Comparison of ENCODE assay signal across 25 cellular contexts in genomic region chr12:19002192-19002591, GRCh38.
DNase-seq lines count a peak whose midpoint lies in the region; ATAC-seq and TF ChIP-seq lines count a peak whose summit lies in the region.
"Had no signal": no experiment of that assay in that cellular context is flagged by ENCODE, and none has a peak within 500 bp of the region (broad histone marks: within the 10 kb centered on the region; RNA-seq: fewer than 3 reads in every experiment).

No MANE protein-coding gene starts in this region.

- H3K79me2 ChIP-seq in HCT116 (ENCODE audit: insufficient read depth, low read length) (no peaks in the 10 kb centered on the region), fibroblast of lung (ENCODE audit: control insufficient read depth, insufficient read depth, low read length) (no peaks in the 10 kb centered on the region)

- H3K9me3 ChIP-seq in HCT116 (ENCODE audit: control insufficient read depth in 1 of 2, insufficient read depth in 1 of 2, low read depth in 1 of 2, low read length in 2 of 2), result no peaks in the 10 kb centered on the region
- no peaks in the 10 kb centered on the region for H3K9me3 ChIP-seq in fibroblast of lung (ENCODE audit: control insufficient read depth, insufficient read depth, low read depth, low read length)
- no peaks in the 10 kb centered on the region for H3K9me3 ChIP-seq in CD8-positive, alpha-beta T cell (ENCODE audit: low read length)
- H3K9me3 ChIP-seq: sigmoid colon, thoracic aorta, vagina had no signal

- H3K4me3 ChIP-seq in HCT116 (replicated peaks in 1 of 2; ENCODE audit: low read depth in 1 of 2, low read length in 2 of 2) (no peak overlapping the region), fibroblast of lung (replicated peaks in 1 of 4; ENCODE audit: control extremely low read depth in 1 of 4, insufficient read depth in 1 of 4, low read depth in 3 of 4, low read length in 4 of 4) (no peak overlapping the region)
- H3K4me3 ChIP-seq in CD8-positive, alpha-beta T cell (ENCODE audit: low read depth, low read length), result no peak overlapping the region
- H3K4me3 ChIP-seq: dorsolateral prefrontal cortex, GM12878, sigmoid colon, thoracic aorta, vagina had no signal

- no peaks in the 10 kb centered on the region for H4K20me1 ChIP-seq in HCT116 (ENCODE audit: insufficient read depth)
- no peaks in the 10 kb centered on the region for H4K20me1 ChIP-seq in fibroblast of lung (ENCODE audit: control insufficient read depth, extremely low read depth, insufficient read depth, low read length)

- TF ChIP-seq CTCF in HCT116 (IDR thresholded peaks at IDR 0.05 in 2 of 3, conservative IDR thresholded peaks at IDR 0.05 in 1 of 3; ENCODE audit: borderline replicate concordance in 1 of 3, insufficient read depth in 1 of 3, low read depth in 2 of 3, low read length in 2 of 3) (no peak), fibroblast of lung (conservative IDR thresholded peaks at IDR 0.05 in 1 of 2, IDR thresholded peaks at IDR 0.05 in 1 of 2; ENCODE audit: low read depth in 1 of 2, low read length in 2 of 2) (no peak)
- TF ChIP-seq CTCF in CD8-positive, alpha-beta T cell (IDR thresholded peaks at IDR 0.05), result no peak

- RAD21 ChIA-PET in HCT116 (lab: Charles Lee; ENCODE audit: low non-redundant PET in 1 of 2, low total read pairs in 2 of 2, uncharacterized antibody in 2 of 2, unreplicated experiment in 2 of 2), result no interaction called here

- H3K36me3 Mint-ChIP-seq in CD8-positive, alpha-beta T cell, result no peaks in the 10 kb centered on the region
- H3K36me3 Mint-ChIP-seq: activated naive CD8-positive, alpha-beta T cell treated with anti-CD3 and anti-CD28 coated beads, Interleukin-2, amount 10 ng/mL, durations not matched to agents 7 days and 5 days had no signal

- no peaks in the 10 kb centered on the region for H3K9me2 ChIP-seq in HCT116 (ENCODE audit: insufficient read depth)

- no peak for TF ChIP-seq POLR2A in HCT116 (IDR thresholded peaks at IDR 0.05; ENCODE audit: borderline replicate concordance, extremely low read depth, insufficient read depth, insufficient read length)

- POLR2A ChIA-PET in HCT116 (lab: Charles Lee), result no interaction called here
- POLR2A ChIA-PET in CD8-positive, alpha-beta T cell (lab: Charles Lee), result no interaction called here

- no peaks in the 10 kb centered on the region for H3K27me3 Mint-ChIP-seq in CD8-positive, alpha-beta T cell (ENCODE audit: low read depth)
- H3K27me3 Mint-ChIP-seq: activated naive CD8-positive, alpha-beta T cell treated with anti-CD3 and anti-CD28 coated beads, Interleukin-2, amount 10 ng/mL, durations not matched to agents 7 days and 5 days; central memory CD8-positive, alpha-beta T cell had no signal

- H3K9me3 Mint-ChIP-seq in CD8-positive, alpha-beta T cell, result peaks cover 2% of the 10 kb centered on the region
- H3K9me3 Mint-ChIP-seq: activated naive CD8-positive, alpha-beta T cell treated with anti-CD3 and anti-CD28 coated beads, Interleukin-2, amount 10 ng/mL, durations not matched to agents 7 days and 5 days; central memory CD8-positive, alpha-beta T cell had no signal

- no peaks in the 10 kb centered on the region for H3K27me3 ChIP-seq in HCT116 (ENCODE audit: insufficient read depth, low read length)
- no peaks in the 10 kb centered on the region for H3K27me3 ChIP-seq in fibroblast of lung (ENCODE audit: control insufficient read depth, insufficient read depth, low read length)
- no peaks in the 10 kb centered on the region for H3K27me3 ChIP-seq in CD8-positive, alpha-beta T cell (ENCODE audit: insufficient read depth, low read length)
- H3K27me3 ChIP-seq: sigmoid colon, vagina had no signal

- H3K4me1 Mint-ChIP-seq in CD8-positive, alpha-beta T cell (ENCODE audit: low read depth), result no peaks in the 10 kb centered on the region
- H3K4me1 Mint-ChIP-seq: activated naive CD8-positive, alpha-beta T cell treated with anti-CD3 and anti-CD28 coated beads, Interleukin-2, amount 10 ng/mL, durations not matched to agents 7 days and 5 days; central memory CD8-positive, alpha-beta T cell had no signal

- H3K36me3 ChIP-seq in HCT116 (ENCODE audit: control insufficient read depth in 1 of 2, insufficient read depth in 2 of 2, low read length in 2 of 2) (no peaks in the 10 kb centered on the region), fibroblast of lung (ENCODE audit: control insufficient read depth, insufficient read depth, low read length) (no peaks in the 10 kb centered on the region)
- H3K36me3 ChIP-seq in CD8-positive, alpha-beta T cell (ENCODE audit: insufficient read depth, low read length), result no peaks in the 10 kb centered on the region
- H3K36me3 ChIP-seq: sigmoid colon, thoracic aorta, vagina had no signal

- H2AFZ ChIP-seq in HCT116 (ENCODE audit: low read depth, low read length, poor library complexity, severe bottlenecking), result no peak overlapping the region
- no peak overlapping the region for H2AFZ ChIP-seq in fibroblast of lung (ENCODE audit: low read length)

- in situ Hi-C loops in SK-MEL-5 (cut with HindIII; ENCODE audit: low pct_unique_long_range_greater_than_20kb, low sequenced_read_pairs), result no loop called here

- TF ChIP-seq RAD21 in HCT116 (IDR thresholded peaks at IDR 0.05; ENCODE audit: low read depth), result no peak

- ATAC-seq in HCT116 (no peak), HG02571 (IDR thresholded peaks at IDR 0.05; ENCODE audit: unreplicated experiment) (no peak)
- no peak for ATAC-seq in CD8-positive, alpha-beta T cell
- ATAC-seq: GM12878; stimulated activated naive CD8-positive, alpha-beta T cell treated with anti-CD3 and anti-CD28 coated beads, Interleukin-15, Interleukin-2, amounts not matched to agents 100 U/mL and 50 U/mL, for 24 hours had no signal

- no TSS peak for BruUV-seq in HCT116 (replicated peaks; lab: Mats Ljungman, UMichigan)

- intact Hi-C loops in HCT116 (cut with micrococcal nuclease), result no loop called here
- intact Hi-C loops in CD8-positive, alpha-beta T cell (cut with DNase I, micrococcal nuclease), result no loop called here

- peaks cover 0 to 25% of the 10 kb centered on the region in 2 experiments; a peak in 2 of 4 replicates for H3K4me1 ChIP-seq in HCT116 (ENCODE audit: control insufficient read depth in 1 of 2, insufficient read depth in 2 of 2, low read length in 2 of 2)
- H3K4me1 ChIP-seq in fibroblast of lung (ENCODE audit: control insufficient read depth, extremely low read depth, insufficient read depth, low read length), result peaks cover 8% of the 10 kb centered on the region
- H3K4me1 ChIP-seq in CD8-positive, alpha-beta T cell (ENCODE audit: insufficient read depth, low read length), result no peaks in the 10 kb centered on the region
- H3K4me1 ChIP-seq: vagina had no signal

- H3K27ac Mint-ChIP-seq in CD8-positive, alpha-beta T cell, result no peak overlapping the region
- H3K27ac Mint-ChIP-seq: activated naive CD8-positive, alpha-beta T cell treated with anti-CD3 and anti-CD28 coated beads, Interleukin-2, amount 10 ng/mL, durations not matched to agents 7 days and 5 days had no signal

- H3K27ac ChIP-seq in HCT116 (ENCODE audit: low read depth, low read length), result no peak overlapping the region
- no peak overlapping the region for H3K27ac ChIP-seq in fibroblast of lung (ENCODE audit: insufficient read depth, low read length)
- H3K27ac ChIP-seq in CD8-positive, alpha-beta T cell (ENCODE audit: low read depth, low read length), result no peak overlapping the region
- H3K27ac ChIP-seq: dorsolateral prefrontal cortex, sigmoid colon, thoracic aorta, vagina, VCaP had no signal

- H3K4me3 Mint-ChIP-seq in CD8-positive, alpha-beta T cell, result no peak overlapping the region
- H3K4me3 Mint-ChIP-seq: activated naive CD8-positive, alpha-beta T cell treated with anti-CD3 and anti-CD28 coated beads, Interleukin-2, amount 10 ng/mL, durations not matched to agents 7 days and 5 days; central memory CD8-positive, alpha-beta T cell had no signal

- CTCF ChIA-PET in HCT116 (lab: Charles Lee), result no interaction called here
- CTCF ChIA-PET in CD8-positive, alpha-beta T cell (lab: Charles Lee), result no interaction called here

- DNase-seq in HCT116 (ENCODE audit: low read depth, low spot score), result no peak
- peak; percentile 19 for DNase-seq in SK-MEL-5 (ENCODE audit: low read depth, low spot score)
- DNase-seq in fibroblast of lung (ENCODE audit: low read depth in 2 of 2), result peak; percentile 33 to 38
- DNase-seq in mucosa of gallbladder (ENCODE audit: low spot score), result peak; percentile 45
- no peak for DNase-seq in cerebellar cortex (ENCODE audit: low spot score)
- no peak for DNase-seq in CD8-positive, alpha-beta T cell
- no peak for DNase-seq in stimulated activated CD4-positive, alpha-beta T cell treated with anti-CD3 and anti-CD28 coated beads, Interleukin-4, amount 100 ng/mL, for 1 hour
- DNase-seq: activated CD4-positive, alpha-beta T cell treated with anti-CD3 and anti-CD28 coated beads for 48 hours; activated CD8-positive, alpha-beta memory T cell treated with anti-CD3 and anti-CD28 coated beads for 24 hours; activated effector memory CD4-positive, alpha-beta T cell treated with anti-CD3 and anti-CD28 coated beads, Interleukin-2, amount 50 U/mL, for 16 hours; activated naive CD8-positive, alpha-beta T cell treated with anti-CD3 and anti-CD28 coated beads, Interleukin-2, amount 10 ng/mL, durations not matched to agents 7 days and 5 days; dorsolateral prefrontal cortex; NCI-H1436; NCI-H2081 treated with DMSO at 0.1 percent for 48 hours; NCI-H446; NCI-H774; sigmoid colon; stimulated activated CD4-positive, alpha-beta T cell treated with anti-CD3 and anti-CD28 coated beads, Interleukin-15, amount 100 ng/mL, for 24 hours; stimulated activated naive CD8-positive, alpha-beta T cell treated with anti-CD3 and anti-CD28 coated beads, Interleukin-15, Interleukin-2, amounts not matched to agents 100 U/mL and 50 U/mL, for 24 hours had no signal

- no peak overlapping the region for H3K9ac ChIP-seq in HCT116 (ENCODE audit: low read length)
- no peak overlapping the region for H3K9ac ChIP-seq in fibroblast of lung (ENCODE audit: insufficient read depth, low read length)

- H3K4me2 ChIP-seq in HCT116 (ENCODE audit: low read length) (no peak overlapping the region), fibroblast of lung (ENCODE audit: extremely low read depth, insufficient read depth, low read length) (no peak overlapping the region)

TF ChIP-seq in HCT116, 20 proteins besides CTCF, POLR2A, EP300 and RAD21:
- TF ChIP-seq ATF3 (IDR thresholded peaks at IDR 0.05), result no peak
- no peak for TF ChIP-seq ZNF274 (IDR thresholded peaks at IDR 0.05; ENCODE audit: low read depth, low read length)
- peak; percentile 60 for TF ChIP-seq CEBPB (IDR thresholded peaks at IDR 0.05; ENCODE audit: low read depth)

Comparison
In these comparisons a context has a peak if more than half of its experiments do, and no peak if none do; other contexts are left out.
1. DNase-seq: peak in SK-MEL-5 (single experiment), fibroblast of lung (2 of 2) and mucosa of gallbladder (single experiment); none in HCT116 (single experiment), cerebellar cortex (single experiment), CD8-positive, alpha-beta T cell (0 of 7) and stimulated activated CD4-positive, alpha-beta T cell treated with anti-CD3 and anti-CD28 coated beads, Interleukin-4, amount 100 ng/mL, for 1 hour (single experiment).